ENCODE assay signal across 9 cellular contexts in the genomic region with DNA sequence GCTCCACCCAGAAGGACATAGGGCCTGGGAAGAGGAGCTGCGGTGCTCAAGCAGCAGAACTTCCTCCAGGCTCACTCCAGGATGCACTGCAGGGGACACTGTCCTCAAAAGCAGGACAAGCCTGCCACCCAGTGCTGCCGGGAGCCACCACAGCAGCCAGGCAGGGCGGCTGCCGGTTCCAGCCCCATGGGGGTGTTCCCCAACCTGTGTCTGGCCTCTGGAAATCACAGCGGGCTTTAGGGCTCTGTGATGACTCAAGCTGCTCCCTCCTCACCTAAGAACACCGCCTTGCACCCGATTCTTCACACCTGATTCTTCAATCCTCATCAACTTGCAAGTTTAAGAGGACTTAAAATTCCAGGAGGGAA.
DNase-seq lines count a peak whose midpoint lies in the region; ATAC-seq, FAIRE-seq and TF ChIP-seq lines count a peak whose summit lies in the region.
"Had no signal": no experiment of that assay in that cellular context is flagged by ENCODE, and none has a peak within 500 bp of the region (broad histone marks: within the 10 kb centered on the region; RNA-seq: fewer than 3 reads in every experiment).

No MANE protein-coding gene starts in this region.

- peak overlapping the region; percentile 50 for H3K9ac ChIP-seq in NT2/D1 (ENCODE audit: insufficient read length, low read depth)
- no peak overlapping the region; a peak in 1 of 4 replicates for H3K9ac ChIP-seq in K562 (ENCODE audit: insufficient read depth in 1 of 2, low read depth in 2 of 2, low read length in 2 of 2)

- ATAC-seq in K562 (peak; percentile 97), HG02642 (IDR thresholded peaks at IDR 0.05; ENCODE audit: poor library complexity, unreplicated experiment) (no peak)

- H3K27ac Mint-ChIP-seq in CD8-positive, alpha-beta memory T cell: no peak overlapping the region

- H3K27me3 ChIP-seq in NT2/D1 (ENCODE audit: insufficient read depth, insufficient read length) (peaks cover 40% of the 10 kb centered on the region), K562 (ENCODE audit: control insufficient read depth in 2 of 2, insufficient read depth in 2 of 2, low read length in 2 of 2) (no peaks in the 10 kb centered on the region), uterus (no peaks in the 10 kb centered on the region)
- peaks cover 8% of the 10 kb centered on the region for H3K27me3 ChIP-seq in CD8-positive, alpha-beta memory T cell (ENCODE audit: insufficient read depth, low read length, poor library complexity, severe bottlenecking)

- FAIRE-seq in K562 (lab: Jason Lieb, UNC): no peak

- H3K79me2 ChIP-seq in K562 (ENCODE audit: control insufficient read depth, insufficient read depth, low read length): no peaks in the 10 kb centered on the region

- H3K9me3 Mint-ChIP-seq in CD8-positive, alpha-beta memory T cell: no peaks in the 10 kb centered on the region

- peak; percentile 61 to 72 (median 64) for TF ChIP-seq CTCF in K562 (IDR thresholded peaks at IDR 0.05 in 2 of 3, conservative IDR thresholded peaks at IDR 0.05 in 1 of 3; ENCODE audit: insufficient read depth in 2 of 3, low read depth in 1 of 3, low read length in 3 of 3)
- TF ChIP-seq CTCF in uterus (IDR thresholded peaks at IDR 0.05): no peak

- H3K4me1 Mint-ChIP-seq in CD8-positive, alpha-beta memory T cell: peaks cover 2 to 3% (median 2%) of the 10 kb centered on the region in 3 donors

- H3K36me3 ChIP-seq in NT2/D1 (ENCODE audit: insufficient read depth, insufficient read length, low read length) (no peaks in the 10 kb centered on the region), K562 (ENCODE audit: control insufficient read depth, insufficient read depth, low read length) (no peaks in the 10 kb centered on the region), uterus (no peaks in the 10 kb centered on the region)
- H3K36me3 ChIP-seq in CD8-positive, alpha-beta memory T cell (ENCODE audit: insufficient read depth, low read length): no peaks in the 10 kb centered on the region
- H3K36me3 ChIP-seq: tibial artery had no signal

- BruUV-seq in K562 (replicated peaks; lab: Mats Ljungman, UMichigan): no TSS peak

- no peak overlapping the region for H2AFZ ChIP-seq in K562 (ENCODE audit: low read depth, low read length)

- TF ChIP-seq POLR2A in K562 (conservative IDR thresholded peaks at IDR 0.05) (no peak), uterus (IDR thresholded peaks at IDR 0.05) (no peak)

- H3K4me1 ChIP-seq in NT2/D1 (ENCODE audit: insufficient read depth, insufficient read length) (peaks cover 2% of the 10 kb centered on the region), K562 (replicated peaks in 1 of 2; ENCODE audit: control insufficient read depth in 2 of 2, insufficient read depth in 2 of 2, low read length in 2 of 2) (0 out of 5 replicates have a peak, but pooled peaks cover 0 to 3% of the 10 kb centered on the region in 2 experiments), uterus (no peaks in the 10 kb centered on the region)
- no peaks in the 10 kb centered on the region for H3K4me1 ChIP-seq in CD8-positive, alpha-beta memory T cell (ENCODE audit: insufficient read depth, low read length)
- H3K4me1 ChIP-seq: tibial artery had no signal

- intact Hi-C loops in K562 (cut with micrococcal nuclease): no loop called here
- intact Hi-C loops in uterus (cut with DNase I; ENCODE audit: low total_unique reads): loop anchor here (10.0 kb wide), 1 partner anchor 399 kb away; no protein-coding TSS in a partner anchor

- peaks cover 5 to 39% of the 10 kb centered on the region in 2 donors for H3K27me3 Mint-ChIP-seq in CD8-positive, alpha-beta memory T cell

- 0 out of 2 replicates have a peak, but pooled peaks cover under 1% of the 10 kb centered on the region for H4K20me1 ChIP-seq in K562 (replicated peaks; ENCODE audit: control insufficient read depth, insufficient read depth, low read length)

- CTCF ChIA-PET in K562 (lab: Yijun Ruan, JAX; ENCODE audit: low intra/inter-chr PET ratio): interaction anchor here (0.5 kb wide), 1 partner anchor 1099 kb away, joined by 3 read pairs; no protein-coding TSS in a partner anchor
- CTCF ChIA-PET in CD8-positive, alpha-beta memory T cell (lab: Charles Lee): no interaction called here

- DNase-seq in stimulated activated CD4-positive, alpha-beta T cell treated with anti-CD3 and anti-CD28 coated beads, TNF-alpha, amount 100 ng/mL, for 48 hours (ENCODE audit: low read depth in 3 of 3): peak in 2 of 3 donors; percentile 16 to 19
- DNase-seq in stimulated activated CD4-positive, alpha-beta T cell treated with anti-CD3 and anti-CD28 coated beads, Interleukin-4, amount 100 ng/mL, for 4 hours: no peak
- DNase-seq in NT2/D1 (ENCODE audit: low read depth, low spot score): no peak
- DNase-seq in K562 (ENCODE audit: extremely low read depth in 1 of 4, low spot score in 3 of 4): peak; percentile 44 to 69 (median 56)
- DNase-seq in GM19238 (ENCODE audit: insufficient read length, low spot score): no peak
- DNase-seq in uterus: no peak
- no peak for DNase-seq in CD8-positive, alpha-beta memory T cell
- DNase-seq: tibial artery had no signal

- no peaks in the 10 kb centered on the region for H3K9me1 ChIP-seq in K562 (ENCODE audit: control insufficient read depth, insufficient read depth, low read length)

- in situ Hi-C loops in K562 (cut with MboI): loop anchor here (25.0 kb wide), 1 partner anchor 907 kb away; a partner anchor contains a TSS

- TF ChIP-seq EP300 in K562 (IDR thresholded peaks at IDR 0.05; ENCODE audit: low read length): no peak

- H3K27ac ChIP-seq in K562 (ENCODE audit: extremely low read depth, low read depth, low read length): no peak overlapping the region
- no peak overlapping the region for H3K27ac ChIP-seq in uterus
- H3K27ac ChIP-seq in CD8-positive, alpha-beta memory T cell (ENCODE audit: low read depth, low read length): no peak overlapping the region
- H3K27ac ChIP-seq: tibial artery had no signal

- no peaks in the 10 kb centered on the region for H3K36me3 Mint-ChIP-seq in CD8-positive, alpha-beta memory T cell

- 1% methylated on average over 7 of the region's 7 CpGs for WGBS in K562 (ENCODE audit: insufficient coverage, low coverage, missing lambda C conversion rate)

- TF ChIP-seq RAD21 in K562 (CRISPR knock-in tag; conservative IDR thresholded peaks at IDR 0.05 in 1 of 2, IDR thresholded peaks at IDR 0.05 in 1 of 2): peak; percentile 42 to 70

- no peaks in the 10 kb centered on the region for H3K9me3 ChIP-seq in NT2/D1 (ENCODE audit: insufficient read depth, low read length)
- H3K9me3 ChIP-seq in K562 (replicated peaks; ENCODE audit: control insufficient read depth, insufficient read depth, low read depth, low read length): no peaks in the 10 kb centered on the region
- H3K9me3 ChIP-seq in uterus: no peaks in the 10 kb centered on the region
- H3K9me3 ChIP-seq in CD8-positive, alpha-beta memory T cell (ENCODE audit: low read length): no peaks in the 10 kb centered on the region
- H3K9me3 ChIP-seq: tibial artery had no signal

- H3K4me3 Mint-ChIP-seq in CD8-positive, alpha-beta memory T cell: no peak overlapping the region

- H3K4me3 ChIP-seq in NT2/D1 (ENCODE audit: insufficient read length, low read depth) (no peak overlapping the region), K562 (no peak overlapping the region), uterus (no peak overlapping the region)
- H3K4me3 ChIP-seq in CD8-positive, alpha-beta memory T cell (ENCODE audit: low read length): no peak overlapping the region
- H3K4me3 ChIP-seq: tibial artery had no signal

- POLR2A ChIA-PET in K562 (lab: Yijun Ruan, JAX): interaction anchor here (0.6 kb wide), 1 partner anchor 8 kb away, joined by 3 read pairs; no protein-coding TSS in a partner anchor
- POLR2A ChIA-PET in CD8-positive, alpha-beta memory T cell (lab: Charles Lee): no interaction called here

- no peak overlapping the region for H3K4me2 ChIP-seq in K562 (ENCODE audit: insufficient read depth, low read length)

TF ChIP-seq in K562, 482 proteins besides CTCF, POLR2A, EP300 and RAD21 (continues in another document):
- TF ChIP-seq KDM1A (IDR thresholded peaks at IDR 0.05): peak; percentile 45 to 57; a peak in 3 of 4 replicates
- TF ChIP-seq STAG1 (CRISPR knock-in tag; IDR thresholded peaks at IDR 0.05; ENCODE audit: borderline replicate concordance): peak; percentile 91
- no peak for TF ChIP-seq CEBPB (tag; IDR thresholded peaks at IDR 0.05)

Comparison
In these comparisons a context has a peak if more than half of its experiments do, and no peak if none do; other contexts are left out.
1. DNase-seq: peak in stimulated activated CD4-positive, alpha-beta T cell treated with anti-CD3 and anti-CD28 coated beads, TNF-alpha, amount 100 ng/mL, for 48 hours (2 of 3) and K562 (4 of 4); none in stimulated activated CD4-positive, alpha-beta T cell treated with anti-CD3 and anti-CD28 coated beads, Interleukin-4, amount 100 ng/mL, for 4 hours (0 of 2), NT2/D1 (single experiment), GM19238 (single experiment), uterus (0 of 2) and CD8-positive, alpha-beta memory T cell (0 of 5).
2. CTCF ChIP-seq: peak in K562 (3 of 3); none in uterus (0 of 4).